ENCODE assay signal across 8 cellular contexts in the genomic region with DNA sequence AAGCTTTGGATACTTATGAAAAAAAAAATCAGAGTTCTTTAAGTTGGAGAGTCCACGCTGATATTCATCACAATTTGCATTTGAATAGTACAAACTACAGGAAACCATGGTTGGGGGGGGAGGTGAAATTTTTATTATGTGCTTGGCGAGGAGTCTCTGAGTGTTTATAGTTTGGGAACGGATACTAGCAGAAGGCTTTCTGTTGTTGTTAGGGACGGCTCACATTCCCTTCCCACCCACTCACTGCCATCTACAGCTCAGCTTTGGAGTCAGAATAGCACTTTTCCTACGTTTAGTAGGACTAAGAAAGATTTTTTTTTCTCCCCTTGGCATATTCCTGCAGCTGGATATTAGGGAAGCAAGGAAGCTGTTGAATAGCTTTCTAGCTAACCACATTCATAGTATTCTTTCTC.
A peak's percentile ranks its signal among the peaks of the same experiment; 100 is the strongest.
DNase-seq lines count a peak whose midpoint lies in the region; ATAC-seq and TF ChIP-seq lines count a peak whose summit lies in the region.

No MANE protein-coding gene starts in this region.

- H3K4me3 ChIP-seq in dorsolateral prefrontal cortex (peak overlapping the region in 54 of 59 donors; percentile 0 to 54 (median 26)), mesodermal cell (ENCODE audit: extremely low read depth, insufficient read depth, low read length, poor library complexity, severe bottlenecking) (peak overlapping the region; percentile 11), upper lobe of right lung (peak overlapping the region; percentile 30)

- H3K27ac ChIP-seq in RWPE1 = peak overlapping the region; percentile 42
- H3K27ac ChIP-seq in dorsolateral prefrontal cortex = peak overlapping the region in 46 of 59 donors; percentile 3 to 84 (median 51)
- peak overlapping the region; percentile 100 for H3K27ac ChIP-seq in mesodermal cell (ENCODE audit: low read depth, low read length, severe bottlenecking)
- peak overlapping the region; percentile 87 for H3K27ac ChIP-seq in upper lobe of right lung

- H3K4me1 ChIP-seq in mesodermal cell (ENCODE audit: control insufficient read depth, insufficient read depth, low read length, poor library complexity, severe bottlenecking) = peaks cover 45% of the 10 kb centered on the region
- peaks cover 26% of the 10 kb centered on the region for H3K4me1 ChIP-seq in upper lobe of right lung

- ATAC-seq in upper lobe of right lung = peak; percentile 60
- ATAC-seq in HG03175 (IDR thresholded peaks at IDR 0.05; ENCODE audit: unreplicated experiment) = no peak

- no CpG with 5 or more reads among the region's 5 CpGs for WGBS in mesodermal cell (ENCODE audit: insufficient coverage in 2 of 2), 2 experiments

- peaks cover 8% of the 10 kb centered on the region for H3K9me3 Mint-ChIP-seq in activated CD4-positive, alpha-beta T cell treated with anti-CD3 and anti-CD28 coated beads, Interleukin-2, amount 10 ng/mL, durations not matched to agents 7 days and 5 days

- intact Hi-C loops in dorsolateral prefrontal cortex (cut with DNase I) (no loop called here), upper lobe of right lung (cut with DNase I) (no loop called here)

- CTCF ChIA-PET in activated CD4-positive, alpha-beta T cell treated with anti-CD3 and anti-CD28 coated beads, Interleukin-2, amount 10 ng/mL, durations not matched to agents 7 days and 5 days (lab: Charles Lee) = interaction anchor here (0.9 to 1.5 kb wide), 3 partner anchors 9 to 12 kb away, joined by 3 read pairs; no protein-coding TSS in a partner anchor
- CTCF ChIA-PET in RWPE1 (lab: Yijun Ruan, JAX) = interaction anchor here (0.6 to 1.0 kb wide), 3 partner anchors 41 to 133 kb away, joined by 3 to 7 read pairs (median 4); no protein-coding TSS in a partner anchor

- no peaks in the 10 kb centered on the region for H3K27me3 Mint-ChIP-seq in activated CD4-positive, alpha-beta T cell treated with anti-CD3 and anti-CD28 coated beads, Interleukin-2, amount 10 ng/mL, durations not matched to agents 7 days and 5 days

- H3K4me3 Mint-ChIP-seq in activated CD4-positive, alpha-beta T cell treated with anti-CD3 and anti-CD28 coated beads, Interleukin-2, amount 10 ng/mL, durations not matched to agents 7 days and 5 days = peak overlapping the region; percentile 68

- H3K27ac Mint-ChIP-seq in activated CD4-positive, alpha-beta T cell treated with anti-CD3 and anti-CD28 coated beads, Interleukin-2, amount 10 ng/mL, durations not matched to agents 7 days and 5 days = peak overlapping the region; percentile 95

- no peak for DNase-seq in activated CD4-positive, alpha-beta T cell treated with anti-CD3 and anti-CD28 coated beads, Interleukin-2, amount 10 ng/mL, durations not matched to agents 7 days and 5 days
- DNase-seq in activated CD4-positive, alpha-beta T cell treated with anti-CD3 and anti-CD28 coated beads for 4 hours = no peak
- DNase-seq in RWPE1 (ENCODE audit: low spot score) (peak; percentile 80), dorsolateral prefrontal cortex (peak in 1 of 10 donors; percentile 21), upper lobe of right lung (no peak), GF-D8 (lab: John Stamatoyannopoulos, UW) (no peak)

- TF ChIP-seq CTCF in RWPE1 (conservative IDR thresholded peaks at IDR 0.05; ENCODE audit: low read depth) (no peak), dorsolateral prefrontal cortex (IDR thresholded peaks at IDR 0.05 in 54 of 56, conservative IDR thresholded peaks at IDR 0.05 in 2 of 56; ENCODE audit: low read depth in 1 of 56, partially characterized antibody in 56 of 56) (peak in 14 of 56 donors; percentile 7 to 34 (median 13)), upper lobe of right lung (IDR thresholded peaks at IDR 0.05) (peak; percentile 17)

- POLR2A ChIA-PET in activated CD4-positive, alpha-beta T cell treated with anti-CD3 and anti-CD28 coated beads, Interleukin-2, amount 10 ng/mL, durations not matched to agents 7 days and 5 days (lab: Charles Lee) = no interaction called here
- POLR2A ChIA-PET in RWPE1 (lab: Yijun Ruan, JAX; ENCODE audit: low non-redundant PET) = interaction anchor here (1.1 kb wide), 1 partner anchor 75 kb away, joined by 3 read pairs; no protein-coding TSS in a partner anchor

- H3K27me3 ChIP-seq in dorsolateral prefrontal cortex = peaks cover 0 to 4% (median 0%) of the 10 kb centered on the region in 45 donors
- no peaks in the 10 kb centered on the region for H3K27me3 ChIP-seq in upper lobe of right lung

- no peaks in the 10 kb centered on the region for H3K9me3 ChIP-seq in mesodermal cell (ENCODE audit: control insufficient read depth, low read length)
- no peaks in the 10 kb centered on the region for H3K9me3 ChIP-seq in upper lobe of right lung

- peaks cover 58% of the 10 kb centered on the region for H3K4me1 Mint-ChIP-seq in activated CD4-positive, alpha-beta T cell treated with anti-CD3 and anti-CD28 coated beads, Interleukin-2, amount 10 ng/mL, durations not matched to agents 7 days and 5 days

- no peaks in the 10 kb centered on the region for H3K36me3 ChIP-seq in mesodermal cell (ENCODE audit: control insufficient read depth, insufficient read depth, low read length)
- H3K36me3 ChIP-seq in upper lobe of right lung = no peaks in the 10 kb centered on the region

- peaks cover 14% of the 10 kb centered on the region for H3K36me3 Mint-ChIP-seq in activated CD4-positive, alpha-beta T cell treated with anti-CD3 and anti-CD28 coated beads, Interleukin-2, amount 10 ng/mL, durations not matched to agents 7 days and 5 days (ENCODE audit: low read depth)

Comparison
In these comparisons a context has a peak if more than half of its experiments do, and no peak if none do; other contexts are left out.
1. H3K27ac ChIP-seq: peak in every context shown above with its lines; median percentile 100 in mesodermal cell; 87 in upper lobe of right lung; 51 in dorsolateral prefrontal cortex; 42 in RWPE1.